ENCODE assay signal across 8 cellular contexts in the genomic region with DNA sequence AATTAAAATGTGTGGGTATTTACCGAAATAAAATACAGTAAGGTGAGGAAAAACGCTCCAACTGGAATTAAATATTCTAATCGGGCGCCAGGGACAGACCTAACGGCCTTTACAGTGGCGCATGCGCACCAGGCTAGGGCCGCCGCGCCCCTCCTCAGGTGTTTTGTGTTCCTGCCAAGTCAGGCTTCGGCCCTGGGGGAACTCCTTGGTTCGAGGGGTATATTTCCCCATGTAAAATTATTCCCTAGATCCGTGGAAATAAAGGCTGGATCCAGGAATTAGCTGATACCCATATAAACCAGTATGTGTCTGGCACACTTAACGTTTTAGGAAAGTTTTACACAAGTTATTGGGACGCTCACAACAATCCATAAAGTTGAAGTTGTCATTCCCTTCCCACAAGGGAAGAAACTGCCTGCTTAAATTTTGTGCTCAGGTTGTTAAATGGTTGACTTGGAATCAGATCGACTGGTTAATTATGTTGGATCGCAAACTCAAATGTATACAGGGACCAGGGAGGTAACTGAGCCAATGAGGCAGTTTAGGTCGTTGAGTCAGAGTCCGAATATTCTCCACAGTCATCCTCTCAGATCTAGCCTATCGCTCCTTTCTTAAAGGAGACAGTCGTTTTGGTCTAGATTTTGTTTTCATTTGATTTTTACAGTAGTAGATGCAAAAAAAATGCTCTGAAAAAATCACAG. TPM values are rescaled to one million over a fixed set of nuclear protein-coding genes. Genes with fewer than 3 reads are reported as not detected.
A peak's percentile ranks its signal among the peaks of the same experiment; 100 is the strongest.
DNase-seq lines count a peak whose midpoint lies in the region; ATAC-seq and TF ChIP-seq lines count a peak whose summit lies in the region.

No MANE protein-coding gene starts in this region.

- H3K4me1 Mint-ChIP-seq in activated T-helper 2 cell treated with anti-CD3 and anti-CD28 coated beads, Interferon-gamma antibody, Interleukin-2, Interleukin-4, amounts not matched to agents 10 μg/mL and 5 μg/mL and 100 μg/mL, durations not matched to agents 14 hours and 24 hours and 36 hours (ENCODE audit: low read depth) = peaks cover 16% of the 10 kb centered on the region
- peaks cover 11 to 44% (median 27%) of the 10 kb centered on the region in 4 donors for H3K4me1 Mint-ChIP-seq in naive thymus-derived CD8-positive, alpha-beta T cell
- H3K4me1 Mint-ChIP-seq in stimulated activated effector memory CD8-positive, alpha-beta T cell treated with anti-CD3 and anti-CD28 coated beads, Interleukin-12 subunit alpha, Interleukin-12 subunit beta, amount 100 ng/mL, for 72 hours = peaks cover 16% of the 10 kb centered on the region

- peak overlapping the region; percentile 98 for H3K27ac Mint-ChIP-seq in activated T-helper 2 cell treated with anti-CD3 and anti-CD28 coated beads, Interferon-gamma antibody, Interleukin-2, Interleukin-4, amounts not matched to agents 10 μg/mL and 5 μg/mL and 100 μg/mL, durations not matched to agents 14 hours and 24 hours and 36 hours
- H3K27ac Mint-ChIP-seq in naive thymus-derived CD8-positive, alpha-beta T cell = peak overlapping the region; percentile 97 to 100 (median 99)
- no peak overlapping the region for H3K27ac Mint-ChIP-seq in stimulated activated effector memory CD8-positive, alpha-beta T cell treated with anti-CD3 and anti-CD28 coated beads, Interleukin-12 subunit alpha, Interleukin-12 subunit beta, amount 100 ng/mL, for 72 hours

- H3K27me3 Mint-ChIP-seq in activated T-helper 2 cell treated with anti-CD3 and anti-CD28 coated beads, Interferon-gamma antibody, Interleukin-2, Interleukin-4, amounts not matched to agents 10 μg/mL and 5 μg/mL and 100 μg/mL, durations not matched to agents 14 hours and 24 hours and 36 hours (ENCODE audit: low read depth) = peaks cover 2% of the 10 kb centered on the region
- no peaks in the 10 kb centered on the region for H3K27me3 Mint-ChIP-seq in naive thymus-derived CD8-positive, alpha-beta T cell

- H3K36me3 Mint-ChIP-seq in activated T-helper 2 cell treated with anti-CD3 and anti-CD28 coated beads, Interferon-gamma antibody, Interleukin-2, Interleukin-4, amounts not matched to agents 10 μg/mL and 5 μg/mL and 100 μg/mL, durations not matched to agents 14 hours and 24 hours and 36 hours (ENCODE audit: low read depth) = peaks cover 22% of the 10 kb centered on the region
- peaks cover 0 to 26% (median 1%) of the 10 kb centered on the region in 3 donors for H3K36me3 Mint-ChIP-seq in naive thymus-derived CD8-positive, alpha-beta T cell
- H3K36me3 Mint-ChIP-seq in stimulated activated effector memory CD8-positive, alpha-beta T cell treated with anti-CD3 and anti-CD28 coated beads, Interleukin-12 subunit alpha, Interleukin-12 subunit beta, amount 100 ng/mL, for 72 hours = peaks cover 43% of the 10 kb centered on the region

- intact Hi-C loops in activated T-helper 2 cell treated with anti-CD3 and anti-CD28 coated beads, Interferon-gamma antibody, Interleukin-2, Interleukin-4, amounts not matched to agents 10 μg/mL and 5 μg/mL and 100 μg/mL, durations not matched to agents 14 hours and 24 hours and 36 hours (cut with micrococcal nuclease) = loop anchor here (1.0 kb wide), 2 partner anchors 64 to 123 kb away; a partner anchor contains a TSS

- TF ChIP-seq POLR2A in GM18526 (IDR thresholded peaks at IDR 0.05; ENCODE audit: extremely low read depth, insufficient read length) = peak; percentile 50

- peak; percentile 61 to 64 for ATAC-seq in naive thymus-derived CD8-positive, alpha-beta T cell
- peak; percentile 74 for ATAC-seq in stimulated activated effector memory CD8-positive, alpha-beta T cell treated with anti-CD3 and anti-CD28 coated beads, Interleukin-12 subunit alpha, Interleukin-12 subunit beta, amount 100 ng/mL, for 72 hours
- no peak for ATAC-seq in HG03039 (IDR thresholded peaks at IDR 0.05; ENCODE audit: unreplicated experiment)

- peak overlapping the region; percentile 99 for H3K4me3 Mint-ChIP-seq in activated T-helper 2 cell treated with anti-CD3 and anti-CD28 coated beads, Interferon-gamma antibody, Interleukin-2, Interleukin-4, amounts not matched to agents 10 μg/mL and 5 μg/mL and 100 μg/mL, durations not matched to agents 14 hours and 24 hours and 36 hours (ENCODE audit: low read depth)
- H3K4me3 Mint-ChIP-seq in naive thymus-derived CD8-positive, alpha-beta T cell = peak overlapping the region; percentile 97 to 100 (median 99)
- H3K4me3 Mint-ChIP-seq in stimulated activated effector memory CD8-positive, alpha-beta T cell treated with anti-CD3 and anti-CD28 coated beads, Interleukin-12 subunit alpha, Interleukin-12 subunit beta, amount 100 ng/mL, for 72 hours = no peak overlapping the region

- POLR2A ChIA-PET in naive thymus-derived CD8-positive, alpha-beta T cell (lab: Charles Lee) = interaction anchor here (1.0 to 1.6 kb wide), 3 partner anchors 21 to 45 kb away, joined by 3 read pairs; a partner anchor contains a TSS

- H3K4me3 ChIP-seq in fibroblast of mammary gland (ENCODE audit: control insufficient read depth, low read depth, low read length) = peak overlapping the region; percentile 90

- peak; percentile 46 to 64 for DNase-seq in Kasumi-1 (lab: John Stamatoyannopoulos, UW)
- peak; percentile 91 for DNase-seq in RPMI8226
- peak; percentile 62 for DNase-seq in activated T-helper 2 cell treated with anti-CD3 and anti-CD28 coated beads, Interferon-gamma antibody, Interleukin-2, Interleukin-4, amounts not matched to agents 10 μg/mL and 5 μg/mL and 100 μg/mL, durations not matched to agents 14 hours and 24 hours and 36 hours (ENCODE audit: low spot score)
- DNase-seq in fibroblast of mammary gland (ENCODE audit: low read depth) = peak; percentile 56
- peak; percentile 66 to 91 (median 78) for DNase-seq in naive thymus-derived CD8-positive, alpha-beta T cell
- peak; percentile 64 to 83 for DNase-seq in stimulated activated effector memory CD8-positive, alpha-beta T cell treated with anti-CD3 and anti-CD28 coated beads, Interleukin-12 subunit alpha, Interleukin-12 subunit beta, amount 100 ng/mL, for 72 hours (ENCODE audit: low spot score in 2 of 2)

- no peak for TF ChIP-seq CTCF in fibroblast of mammary gland (conservative IDR thresholded peaks at IDR 0.05; ENCODE audit: control insufficient read depth, insufficient read depth, low read depth, low read length)

- no peaks in the 10 kb centered on the region for H3K9me3 Mint-ChIP-seq in activated T-helper 2 cell treated with anti-CD3 and anti-CD28 coated beads, Interferon-gamma antibody, Interleukin-2, Interleukin-4, amounts not matched to agents 10 μg/mL and 5 μg/mL and 100 μg/mL, durations not matched to agents 14 hours and 24 hours and 36 hours
- no peaks in the 10 kb centered on the region for H3K9me3 Mint-ChIP-seq in naive thymus-derived CD8-positive, alpha-beta T cell
- no peaks in the 10 kb centered on the region for H3K9me3 Mint-ChIP-seq in stimulated activated effector memory CD8-positive, alpha-beta T cell treated with anti-CD3 and anti-CD28 coated beads, Interleukin-12 subunit alpha, Interleukin-12 subunit beta, amount 100 ng/mL, for 72 hours

RNA-seq across cellular contexts. Expression of a gene that starts 0.6 kb away (rescaled TPM):
- 67.2 and 68.4 TPM in 2 replicates for total RNA-seq in activated T-helper 2 cell treated with anti-CD3 and anti-CD28 coated beads, Interferon-gamma antibody, Interleukin-2, Interleukin-4, amounts not matched to agents 10 μg/mL and 5 μg/mL and 100 μg/mL, durations not matched to agents 14 hours and 24 hours and 36 hours
- total RNA-seq in naive thymus-derived CD8-positive, alpha-beta T cell = 10 to 100 TPM; 78.5 to 84.0 TPM
- polyA plus RNA-seq in naive thymus-derived CD8-positive, alpha-beta T cell = 10 to 100 TPM; 25.7 to 32.3 (median 30.9) TPM

RNA-seq across cellular contexts. Expression of a gene that starts 46.0 kb away (rescaled TPM):
- 312 and 338 TPM in 2 replicates for total RNA-seq in activated T-helper 2 cell treated with anti-CD3 and anti-CD28 coated beads, Interferon-gamma antibody, Interleukin-2, Interleukin-4, amounts not matched to agents 10 μg/mL and 5 μg/mL and 100 μg/mL, durations not matched to agents 14 hours and 24 hours and 36 hours
- 100 to 1,000 TPM; 213 to 243 TPM for total RNA-seq in naive thymus-derived CD8-positive, alpha-beta T cell
- polyA plus RNA-seq in naive thymus-derived CD8-positive, alpha-beta T cell = 100 to 1,000 TPM; 691 to 810 (median 733) TPM
